ENCODE assay signal across 22 cellular contexts in genomic region chr9:129374231-129374630, GRCh38.
"Had no signal": no experiment of that assay in that cellular context is flagged by ENCODE, and none has a peak within 500 bp of the region (broad histone marks: within the 10 kb centered on the region; RNA-seq: fewer than 3 reads in every experiment).

No MANE protein-coding gene starts in this region.

- H3K4me1 ChIP-seq: colonic mucosa, esophagus muscularis mucosa, esophagus squamous epithelium, foreskin keratinocyte, gastrocnemius medialis, gastroesophageal sphincter, heart left ventricle, heart right ventricle had no signal

- H3K4me3 ChIP-seq: colonic mucosa, coronary artery, dorsolateral prefrontal cortex, esophagus muscularis mucosa, esophagus squamous epithelium, gastrocnemius medialis, gastroesophageal sphincter, heart left ventricle, heart right ventricle had no signal

- DNase-seq: colonic mucosa; cortex of kidney; dermis blood vessel endothelial cell; effector CD4-positive, alpha-beta T cell; effector CD8-positive, alpha-beta T cell; effector memory CD4-positive, alpha-beta T cell; effector memory CD8-positive, alpha-beta T cell; endodermal cell; erythroblast; esophagus squamous epithelium; foreskin fibroblast; foreskin keratinocyte; foreskin melanocyte; gastrocnemius medialis; glutamatergic neuron; heart right ventricle had no signal

- H3K9me3 ChIP-seq: colonic mucosa, esophagus squamous epithelium, gastrocnemius medialis had no signal

- H3K27ac ChIP-seq: colonic mucosa, coronary artery, dorsolateral prefrontal cortex, epithelial cell of prostate, esophagus muscularis mucosa, esophagus squamous epithelium, foreskin keratinocyte, gastrocnemius medialis, gastroesophageal sphincter, heart left ventricle, heart right ventricle had no signal

- H3K27me3 ChIP-seq: colonic mucosa, dorsolateral prefrontal cortex, esophagus muscularis mucosa, esophagus squamous epithelium, gastrocnemius medialis, gastroesophageal sphincter, heart left ventricle, heart right ventricle had no signal

- H3K36me3 ChIP-seq: colonic mucosa, esophagus muscularis mucosa, esophagus squamous epithelium, gastrocnemius medialis, gastroesophageal sphincter, heart left ventricle, heart right ventricle had no signal
